ENCODE assay signal across 17 cellular contexts in the genomic region with DNA sequence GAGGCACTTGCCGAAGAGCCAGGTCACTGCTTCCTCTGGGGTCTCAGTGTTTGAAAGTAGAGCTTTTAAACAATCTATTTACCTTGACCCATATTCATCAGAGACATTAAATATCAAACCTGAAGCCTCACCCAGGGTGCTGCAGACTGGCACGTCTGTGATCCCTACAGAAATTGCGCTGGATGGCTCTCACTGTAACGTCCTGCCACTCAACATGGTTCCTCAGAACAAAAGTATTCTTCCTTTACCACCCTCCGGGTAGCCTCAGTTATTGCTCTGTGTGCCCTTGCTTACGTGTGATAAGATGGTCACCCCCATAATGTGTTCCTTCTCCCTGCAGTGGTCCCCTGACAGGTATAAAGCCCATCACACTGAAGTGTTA.
DNase-seq lines count a peak whose midpoint lies in the region; TF ChIP-seq lines count a peak whose summit lies in the region.
"Had no signal": no experiment of that assay in that cellular context is flagged by ENCODE, and none has a peak within 500 bp of the region (broad histone marks: within the 10 kb centered on the region; RNA-seq: fewer than 3 reads in every experiment).

No MANE protein-coding gene starts in this region.

- no peaks in the 10 kb centered on the region for H3K9me2 ChIP-seq in OCI-LY1 (ENCODE audit: low read depth, low read length)

- no peak for TF ChIP-seq CTCF in OCI-LY1 (IDR thresholded peaks at IDR 0.05; ENCODE audit: low read length)

- H2AFZ ChIP-seq in OCI-LY1 (ENCODE audit: low read length), result no peak overlapping the region

- H3K9me3 ChIP-seq in OCI-LY1 (ENCODE audit: low read length), result no peaks in the 10 kb centered on the region
- H3K9me3 ChIP-seq: A549 had no signal

- peaks cover 28% of the 10 kb centered on the region for H3K4me1 Mint-ChIP-seq in activated CD4-positive, alpha-beta T cell treated with anti-CD3 and anti-CD28 coated beads, Interleukin-2, amount 10 ng/mL, durations not matched to agents 24 days and 14 days
- peaks cover 34% of the 10 kb centered on the region for H3K4me1 Mint-ChIP-seq in stimulated activated naive CD8-positive, alpha-beta T cell treated with anti-CD3 and anti-CD28 coated beads, Interleukin-15, Interleukin-2, amounts not matched to agents 100 ng/mL and 50 ng/mL, for 24 hours (ENCODE audit: low read depth)
- H3K4me1 Mint-ChIP-seq in T-helper 2 cell treated with Interferon-gamma antibody and Interleukin-4, amounts not matched to agents 5 μg/mL and 100 μg/mL, for 36 hours (ENCODE audit: low read depth), result peaks cover 21% of the 10 kb centered on the region

- H3K4me3 Mint-ChIP-seq in activated CD4-positive, alpha-beta T cell treated with anti-CD3 and anti-CD28 coated beads, Interleukin-2, amount 10 ng/mL, durations not matched to agents 24 days and 14 days, result no peak overlapping the region
- H3K4me3 Mint-ChIP-seq in stimulated activated naive CD8-positive, alpha-beta T cell treated with anti-CD3 and anti-CD28 coated beads, Interleukin-15, Interleukin-2, amounts not matched to agents 100 ng/mL and 50 ng/mL, for 24 hours, result no peak overlapping the region
- H3K4me3 Mint-ChIP-seq in T-helper 2 cell treated with Interferon-gamma antibody and Interleukin-4, amounts not matched to agents 5 μg/mL and 100 μg/mL, for 36 hours, result no peak overlapping the region
- H3K4me3 Mint-ChIP-seq: activated CD4-positive, alpha-beta memory T cell treated with anti-CD3 and anti-CD28 coated beads for 36 hours; activated naive CD8-positive, alpha-beta T cell treated with anti-CD3 and anti-CD28 coated beads, Interleukin-2, amount 10 ng/mL, durations not matched to agents 7 days and 5 days; immature natural killer cell had no signal

- H4K20me1 ChIP-seq in OCI-LY1 (ENCODE audit: insufficient read depth, low read length), result no peaks in the 10 kb centered on the region

- no peak overlapping the region for H3K4me3 ChIP-seq in OCI-LY1 (ENCODE audit: low read depth, low read length, poor library complexity, severe bottlenecking)
- H3K4me3 ChIP-seq: A549 had no signal

- no peaks in the 10 kb centered on the region for H3K36me3 Mint-ChIP-seq in activated CD4-positive, alpha-beta T cell treated with anti-CD3 and anti-CD28 coated beads, Interleukin-2, amount 10 ng/mL, durations not matched to agents 24 days and 14 days (ENCODE audit: low read depth)
- no peaks in the 10 kb centered on the region for H3K36me3 Mint-ChIP-seq in stimulated activated naive CD8-positive, alpha-beta T cell treated with anti-CD3 and anti-CD28 coated beads, Interleukin-15, Interleukin-2, amounts not matched to agents 100 ng/mL and 50 ng/mL, for 24 hours (ENCODE audit: low read depth)
- peaks cover 1% of the 10 kb centered on the region for H3K36me3 Mint-ChIP-seq in T-helper 2 cell treated with Interferon-gamma antibody and Interleukin-4, amounts not matched to agents 5 μg/mL and 100 μg/mL, for 36 hours (ENCODE audit: low read depth)
- H3K36me3 Mint-ChIP-seq: immature natural killer cell had no signal

- H3K79me2 ChIP-seq in OCI-LY1 (ENCODE audit: insufficient read depth, low read length), result no peaks in the 10 kb centered on the region

- intact Hi-C loops in activated CD4-positive, alpha-beta T cell treated with anti-CD3 and anti-CD28 coated beads, Interleukin-2, amount 10 ng/mL, durations not matched to agents 24 days and 14 days (cut with micrococcal nuclease), result loop anchor here (1.0 to 2.0 kb wide), 2 partner anchors 20 to 27 kb away; no protein-coding TSS in a partner anchor

- H3K9me3 Mint-ChIP-seq in activated CD4-positive, alpha-beta T cell treated with anti-CD3 and anti-CD28 coated beads, Interleukin-2, amount 10 ng/mL, durations not matched to agents 24 days and 14 days, result no peaks in the 10 kb centered on the region
- H3K9me3 Mint-ChIP-seq in stimulated activated naive CD8-positive, alpha-beta T cell treated with anti-CD3 and anti-CD28 coated beads, Interleukin-15, Interleukin-2, amounts not matched to agents 100 ng/mL and 50 ng/mL, for 24 hours, result no peaks in the 10 kb centered on the region
- peaks cover 6% of the 10 kb centered on the region for H3K9me3 Mint-ChIP-seq in T-helper 2 cell treated with Interferon-gamma antibody and Interleukin-4, amounts not matched to agents 5 μg/mL and 100 μg/mL, for 36 hours

- no peaks in the 10 kb centered on the region for H3K27me3 Mint-ChIP-seq in activated CD4-positive, alpha-beta T cell treated with anti-CD3 and anti-CD28 coated beads, Interleukin-2, amount 10 ng/mL, durations not matched to agents 24 days and 14 days
- no peaks in the 10 kb centered on the region for H3K27me3 Mint-ChIP-seq in stimulated activated naive CD8-positive, alpha-beta T cell treated with anti-CD3 and anti-CD28 coated beads, Interleukin-15, Interleukin-2, amounts not matched to agents 100 ng/mL and 50 ng/mL, for 24 hours
- H3K27me3 Mint-ChIP-seq in T-helper 2 cell treated with Interferon-gamma antibody and Interleukin-4, amounts not matched to agents 5 μg/mL and 100 μg/mL, for 36 hours (ENCODE audit: low read depth), result no peaks in the 10 kb centered on the region
- H3K27me3 Mint-ChIP-seq: activated CD4-positive, alpha-beta memory T cell treated with anti-CD3 and anti-CD28 coated beads for 36 hours; activated naive CD8-positive, alpha-beta T cell treated with anti-CD3 and anti-CD28 coated beads, Interleukin-2, amount 10 ng/mL, durations not matched to agents 7 days and 5 days had no signal

- DNase-seq in activated CD4-positive, alpha-beta T cell treated with anti-CD3 and anti-CD28 coated beads, Interleukin-2, amount 10 ng/mL, durations not matched to agents 24 days and 14 days, result no peak
- no peak for DNase-seq in activated CD4-positive, alpha-beta T cell treated with anti-CD3 and anti-CD28 coated beads, Interleukin-2, amount 50 U/mL, for 48 hours
- DNase-seq in glomerular visceral epithelial cell (ENCODE audit: extremely low spot score) (peak; percentile 2), SIG-M5 (lab: John Stamatoyannopoulos, UW) (no peak)
- DNase-seq in T-helper 2 cell treated with Interferon-gamma antibody and Interleukin-4, amounts not matched to agents 5 μg/mL and 100 μg/mL, for 36 hours (ENCODE audit: low spot score), result no peak
- DNase-seq in stimulated activated CD4-positive, alpha-beta T cell treated with anti-CD3 and anti-CD28 coated beads, Interleukin-2, amount 100 ng/mL, for 24 hours, result no peak
- DNase-seq: activated naive CD8-positive, alpha-beta T cell treated with anti-CD3 and anti-CD28 coated beads, Interleukin-2, amount 10 ng/mL, durations not matched to agents 7 days and 5 days; cortex of kidney; immature natural killer cell; NCI-H2029; retina; T-helper 1 cell had no signal

- peak overlapping the region; percentile 85 for H3K27ac ChIP-seq in OCI-LY1 (ENCODE audit: low read depth, low read length, poor library complexity, severe bottlenecking)
- H3K27ac ChIP-seq: A549, KMS-11 had no signal

- peaks cover 6% of the 10 kb centered on the region; the same call in 1 of the 2 replicates for H3F3A ChIP-seq in OCI-LY1 (ENCODE audit: insufficient read depth, low read length)

- no peaks in the 10 kb centered on the region for H3K27me3 ChIP-seq in OCI-LY1 (ENCODE audit: insufficient read depth, low read length)

- peak overlapping the region; percentile 51 for H3K4me2 ChIP-seq in OCI-LY1 (ENCODE audit: low read length)
- H3K4me2 ChIP-seq: KMS-11 had no signal

- peaks cover 54% of the 10 kb centered on the region for H3K4me1 ChIP-seq in OCI-LY1 (ENCODE audit: insufficient read depth, low read length, severe bottlenecking)

- H3K9ac ChIP-seq in OCI-LY1 (ENCODE audit: low read length), result peak overlapping the region; percentile 17
- H3K9ac ChIP-seq: KMS-11 had no signal

- peak overlapping the region; percentile 29 for H3K27ac Mint-ChIP-seq in activated CD4-positive, alpha-beta T cell treated with anti-CD3 and anti-CD28 coated beads, Interleukin-2, amount 10 ng/mL, durations not matched to agents 24 days and 14 days
- H3K27ac Mint-ChIP-seq in stimulated activated naive CD8-positive, alpha-beta T cell treated with anti-CD3 and anti-CD28 coated beads, Interleukin-15, Interleukin-2, amounts not matched to agents 100 ng/mL and 50 ng/mL, for 24 hours, result peak overlapping the region; percentile 82
- H3K27ac Mint-ChIP-seq in T-helper 2 cell treated with Interferon-gamma antibody and Interleukin-4, amounts not matched to agents 5 μg/mL and 100 μg/mL, for 36 hours, result no peak overlapping the region
- H3K27ac Mint-ChIP-seq: activated naive CD8-positive, alpha-beta T cell treated with anti-CD3 and anti-CD28 coated beads, Interleukin-2, amount 10 ng/mL, durations not matched to agents 7 days and 5 days had no signal

- H3K36me3 ChIP-seq in OCI-LY1 (ENCODE audit: insufficient read depth, low read length), result no peaks in the 10 kb centered on the region
